9 cellular contexts compared by ENCODE assay signal in the genomic region with DNA sequence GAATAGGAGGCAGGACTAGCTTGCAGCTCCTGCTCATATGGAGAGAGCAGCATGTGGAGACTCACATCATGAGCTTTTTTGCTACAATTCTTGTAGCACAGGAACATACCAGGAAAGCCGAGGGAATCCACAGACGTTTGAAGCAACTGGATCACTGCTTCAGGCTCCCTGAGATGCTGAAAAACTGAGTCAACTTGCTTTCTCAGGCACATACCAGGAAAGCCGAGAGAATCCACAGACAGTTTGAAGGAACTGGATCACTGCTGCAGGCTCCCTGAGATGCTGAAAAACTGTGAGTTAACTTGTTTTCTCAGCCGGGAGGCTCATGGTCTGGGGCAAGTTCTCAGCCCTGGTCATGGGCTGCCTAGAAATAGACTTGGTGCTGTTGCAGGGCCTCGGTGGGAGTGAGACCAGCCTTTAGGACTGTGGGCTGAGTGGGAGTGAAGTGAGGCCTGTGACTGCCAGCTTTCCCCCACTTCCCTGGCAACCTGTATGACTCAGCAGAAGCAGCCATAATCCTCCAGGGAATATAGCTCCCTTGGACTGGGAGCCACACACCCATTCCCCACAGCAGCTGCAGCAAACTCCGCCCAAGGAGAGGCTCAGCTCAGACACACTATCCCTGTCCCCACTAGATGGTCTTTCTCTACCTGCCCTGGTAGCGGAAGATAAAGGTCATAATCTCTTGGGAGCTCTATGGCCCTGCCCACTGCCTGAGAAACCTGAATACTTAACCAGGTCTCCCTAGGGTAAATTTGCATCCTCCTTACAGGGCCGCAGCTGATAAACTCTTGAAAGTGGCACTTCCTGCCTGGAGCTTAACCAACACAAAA. TPM values are rescaled to one million over a fixed set of nuclear protein-coding genes. Genes with fewer than 3 reads are reported as not detected.
DNase-seq lines count a peak whose midpoint lies in the region; ATAC-seq, FAIRE-seq and TF ChIP-seq lines count a peak whose summit lies in the region.
"Had no signal": no experiment of that assay in that cellular context is flagged by ENCODE, and none has a peak within 500 bp of the region (broad histone marks: within the 10 kb centered on the region; RNA-seq: fewer than 3 reads in every experiment).

No MANE protein-coding gene starts in this region.

- H3K27me3 Mint-ChIP-seq in neural progenitor cell (ENCODE audit: insufficient read depth, low read depth), result no peaks in the 10 kb centered on the region
- H3K27me3 Mint-ChIP-seq in effector memory CD8-positive, alpha-beta T cell, result peaks cover 52 to 70% of the 10 kb centered on the region in 2 donors

- peaks cover 12% of the 10 kb centered on the region for H3K4me1 Mint-ChIP-seq in neural progenitor cell
- no peaks in the 10 kb centered on the region for H3K4me1 Mint-ChIP-seq in effector memory CD8-positive, alpha-beta T cell (ENCODE audit: low read depth in 2 of 2)

- peaks cover 9% of the 10 kb centered on the region for H3K9me3 ChIP-seq in neural progenitor cell (ENCODE audit: low read depth)

- H3K9ac ChIP-seq in neural progenitor cell, result no peak overlapping the region

- H2AFZ ChIP-seq in neural progenitor cell (replicated peaks), result peak overlapping the region; percentile 73

- no peaks in the 10 kb centered on the region for H3K27me3 ChIP-seq in neural progenitor cell

- ATAC-seq in GM18868 (IDR thresholded peaks at IDR 0.05; ENCODE audit: unreplicated experiment), result peak; percentile 74
- ATAC-seq in HG03066 (IDR thresholded peaks at IDR 0.05; ENCODE audit: low read depth, unreplicated experiment), result peak; percentile 60
- no peak for ATAC-seq in effector memory CD8-positive, alpha-beta T cell (replicated peaks)

- DNase-seq in NCI-H82 treated with DMSO at 0.1 percent for 48 hours (lab: John Stamatoyannopoulos, UW; ENCODE audit: unreplicated experiment) (peak; percentile 12), neural progenitor cell (ENCODE audit: low spot score) (no peak), D721Med (ENCODE audit: insufficient read length, low spot score) (no peak), NCI-H128 (lab: John Stamatoyannopoulos, UW; ENCODE audit: unreplicated experiment) (no peak), activated gamma-delta T cell treated with Interleukin-2 at 50 U/mL for 16 hours (no peak)
- DNase-seq in effector memory CD8-positive, alpha-beta T cell, result no peak
- DNase-seq: OCI-M1 had no signal

- peak overlapping the region; percentile 72 for H3K27ac Mint-ChIP-seq in neural progenitor cell
- no peak overlapping the region for H3K27ac Mint-ChIP-seq in effector memory CD8-positive, alpha-beta T cell

- FAIRE-seq in D721Med (lab: Jason Lieb, UNC), result no peak

- no peak overlapping the region for H3K4me3 Mint-ChIP-seq in neural progenitor cell
- H3K4me3 Mint-ChIP-seq in effector memory CD8-positive, alpha-beta T cell, result no peak overlapping the region

- TF ChIP-seq CTCF in neural progenitor cell (IDR thresholded peaks at IDR 0.05), result no peak
- TF ChIP-seq CTCF in D721Med (IDR thresholded peaks at IDR 0.05; ENCODE audit: insufficient read depth, missing control alignments), result no peak

- H3K36me3 ChIP-seq in neural progenitor cell, result no peaks in the 10 kb centered on the region

- H3K36me3 Mint-ChIP-seq in neural progenitor cell, result peaks cover 2% of the 10 kb centered on the region
- H3K36me3 Mint-ChIP-seq in effector memory CD8-positive, alpha-beta T cell (ENCODE audit: insufficient read depth), result peaks cover 3% of the 10 kb centered on the region

- peaks cover 38% of the 10 kb centered on the region for H3K9me3 Mint-ChIP-seq in neural progenitor cell
- peaks cover 2 to 6% of the 10 kb centered on the region in 2 donors for H3K9me3 Mint-ChIP-seq in effector memory CD8-positive, alpha-beta T cell

- no peaks in the 10 kb centered on the region for H4K20me1 ChIP-seq in neural progenitor cell (ENCODE audit: low read depth)

- no peak overlapping the region for H3K4me2 ChIP-seq in neural progenitor cell

- no peaks in the 10 kb centered on the region for H3K79me2 ChIP-seq in neural progenitor cell (ENCODE audit: low read depth)

- peaks cover 6% of the 10 kb centered on the region for H3K4me1 ChIP-seq in neural progenitor cell

- no peak overlapping the region for H3K27ac ChIP-seq in neural progenitor cell

- H3F3A ChIP-seq in neural progenitor cell (ENCODE audit: low read depth), result no peaks in the 10 kb centered on the region

- H3K4me3 ChIP-seq in neural progenitor cell, result no peak overlapping the region

RNA-seq across cellular contexts. Expression of a gene that starts 51.9 kb away (rescaled TPM):
- total RNA-seq in neural progenitor cell (ENCODE audit: low replicate concordance), result 328 and 481 TPM in 2 replicates
